Comparison of ENCODE assay signal across 1 cellular context in genomic region chr19:3358392-3358918, GRCh38.
TF ChIP-seq lines count a peak whose summit lies in the region.

No MANE protein-coding gene starts in this region.

TF ChIP-seq in HEK293, 187 proteins besides CTCF, POLR2A, EP300 and RAD21 (continued from another document):
- TF ChIP-seq ZNF707 (tag by site-specific recombination; IDR thresholded peaks at IDR 0.05): no peak
- peak; percentile 66; the same call in 1 of the 2 replicates for TF ChIP-seq PATZ1 (tag by site-specific recombination; IDR thresholded peaks at IDR 0.05)
- TF ChIP-seq ZNF416 (tag by site-specific recombination; IDR thresholded peaks at IDR 0.05): no peak
- 0 out of 2 replicates have a peak, but pooled peaks have one; percentile 6 for TF ChIP-seq KLF1 (tag by site-specific recombination; IDR thresholded peaks at IDR 0.05)
- TF ChIP-seq ZBTB26 (tag by site-specific recombination; optimal IDR thresholded peaks at IDR 0.05): no peak
- TF ChIP-seq SCRT1 (tag by site-specific recombination; IDR thresholded peaks at IDR 0.05; ENCODE audit: borderline replicate concordance): no peak
- TF ChIP-seq, protein P1, sequence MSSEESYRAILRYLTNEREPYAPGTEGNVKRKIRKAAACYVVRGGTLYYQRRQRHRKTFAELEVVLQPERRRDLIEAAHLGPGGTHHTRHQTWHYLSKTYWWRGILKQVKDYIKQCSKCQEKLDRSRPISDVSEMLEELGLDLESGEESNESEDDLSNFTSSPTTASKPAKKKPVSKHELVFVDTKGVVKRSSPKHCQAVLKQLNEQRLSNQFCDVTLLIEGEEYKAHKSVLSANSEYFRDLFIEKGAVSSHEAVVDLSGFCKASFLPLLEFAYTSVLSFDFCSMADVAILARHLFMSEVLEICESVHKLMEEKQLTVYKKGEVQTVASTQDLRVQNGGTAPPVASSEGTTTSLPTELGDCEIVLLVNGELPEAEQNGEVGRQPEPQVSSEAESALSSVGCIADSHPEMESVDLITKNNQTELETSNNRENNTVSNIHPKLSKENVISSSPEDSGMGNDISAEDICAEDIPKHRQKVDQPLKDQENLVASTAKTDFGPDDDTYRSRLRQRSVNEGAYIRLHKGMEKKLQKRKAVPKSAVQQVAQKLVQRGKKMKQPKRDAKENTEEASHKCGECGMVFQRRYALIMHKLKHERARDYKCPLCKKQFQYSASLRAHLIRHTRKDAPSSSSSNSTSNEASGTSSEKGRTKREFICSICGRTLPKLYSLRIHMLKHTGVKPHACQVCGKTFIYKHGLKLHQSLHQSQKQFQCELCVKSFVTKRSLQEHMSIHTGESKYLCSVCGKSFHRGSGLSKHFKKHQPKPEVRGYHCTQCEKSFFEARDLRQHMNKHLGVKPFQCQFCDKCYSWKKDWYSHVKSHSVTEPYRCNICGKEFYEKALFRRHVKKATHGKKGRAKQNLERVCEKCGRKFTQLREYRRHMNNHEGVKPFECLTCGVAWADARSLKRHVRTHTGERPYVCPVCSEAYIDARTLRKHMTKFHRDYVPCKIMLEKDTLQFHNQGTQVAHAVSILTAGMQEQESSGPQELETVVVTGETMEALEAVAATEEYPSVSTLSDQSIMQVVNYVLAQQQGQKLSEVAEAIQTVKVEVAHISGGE (tag by site-specific recombination; conservative IDR thresholded peaks at IDR 0.05; ENCODE audit: low read depth): no peak
- peak; percentile 80 for TF ChIP-seq ZFHX2 (tag by site-specific recombination; conservative IDR thresholded peaks at IDR 0.05)
- TF ChIP-seq ZNF174 (tag by site-specific recombination; IDR thresholded peaks at IDR 0.05): no peak
- TF ChIP-seq ZNF610 (tag by site-specific recombination; IDR thresholded peaks at IDR 0.05; ENCODE audit: borderline replicate concordance): no peak
- TF ChIP-seq ZIC2 (tag by site-specific recombination; IDR thresholded peaks at IDR 0.05): peak; percentile 89
- peak; percentile 96 for TF ChIP-seq ZNF398 (tag by site-specific recombination; IDR thresholded peaks at IDR 0.05)
- TF ChIP-seq, protein P2, sequence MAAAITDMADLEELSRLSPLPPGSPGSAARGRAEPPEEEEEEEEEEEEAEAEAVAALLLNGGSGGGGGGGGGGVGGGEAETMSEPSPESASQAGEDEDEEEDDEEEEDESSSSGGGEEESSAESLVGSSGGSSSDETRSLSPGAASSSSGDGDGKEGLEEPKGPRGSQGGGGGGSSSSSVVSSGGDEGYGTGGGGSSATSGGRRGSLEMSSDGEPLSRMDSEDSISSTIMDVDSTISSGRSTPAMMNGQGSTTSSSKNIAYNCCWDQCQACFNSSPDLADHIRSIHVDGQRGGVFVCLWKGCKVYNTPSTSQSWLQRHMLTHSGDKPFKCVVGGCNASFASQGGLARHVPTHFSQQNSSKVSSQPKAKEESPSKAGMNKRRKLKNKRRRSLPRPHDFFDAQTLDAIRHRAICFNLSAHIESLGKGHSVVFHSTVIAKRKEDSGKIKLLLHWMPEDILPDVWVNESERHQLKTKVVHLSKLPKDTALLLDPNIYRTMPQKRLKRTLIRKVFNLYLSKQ (tag by site-specific recombination; IDR thresholded peaks at IDR 0.05; ENCODE audit: borderline replicate concordance): no peak
- no peak for TF ChIP-seq ZNF214 (tag by site-specific recombination; IDR thresholded peaks at IDR 0.05; ENCODE audit: borderline replicate concordance)
